ENCODE assay signal across 19 cellular contexts in the genomic region with DNA sequence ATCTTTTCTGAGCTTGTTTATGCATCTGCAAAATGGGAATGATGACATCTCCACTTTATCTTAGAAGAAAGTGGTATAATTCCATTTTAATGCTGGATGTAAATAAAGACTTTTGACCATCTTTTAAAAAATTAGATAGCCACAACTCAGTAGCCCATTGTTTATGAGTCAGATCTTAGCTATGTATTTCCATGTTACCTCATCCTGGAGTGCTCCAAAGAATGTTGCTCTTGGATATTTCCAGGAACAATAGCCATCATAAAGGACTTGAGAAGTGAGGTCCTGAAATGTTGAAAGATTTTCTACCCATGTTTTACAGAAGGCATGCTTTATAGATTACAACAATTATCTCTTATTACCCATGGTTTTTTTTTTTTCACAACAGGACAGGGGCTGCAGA.
DNase-seq lines count a peak whose midpoint lies in the region; ATAC-seq and TF ChIP-seq lines count a peak whose summit lies in the region.
"Had no signal": no experiment of that assay in that cellular context is flagged by ENCODE, and none has a peak within 500 bp of the region (broad histone marks: within the 10 kb centered on the region; RNA-seq: fewer than 3 reads in every experiment).

No MANE protein-coding gene starts in this region.

- no peak overlapping the region for H3K4me3 Mint-ChIP-seq in activated CD8-positive, alpha-beta memory T cell treated with anti-CD3 and anti-CD28 coated beads, Interleukin-2, amount 10 ng/mL, durations not matched to agents 7 days and 5 days
- H3K4me3 Mint-ChIP-seq: stimulated activated naive B cell treated with anti-CD40 and anti-IgM and Interleukin-4, amounts not matched to agents 10 μg/mL and 1 μg/mL and 100 μg/mL, for 72 hours had no signal

- CTCF ChIA-PET in activated CD8-positive, alpha-beta memory T cell treated with anti-CD3 and anti-CD28 coated beads, Interleukin-2, amount 10 ng/mL, durations not matched to agents 7 days and 5 days (lab: Charles Lee), result interaction anchor here (0.9 kb wide), 1 partner anchor 831 kb away, joined by 3 read pairs; no protein-coding TSS in a partner anchor

- DNase-seq in ELR (ENCODE audit: low read depth) (peak; percentile 91), RWPE2 (ENCODE audit: low spot score) (no peak), fibroblast of lung (ENCODE audit: low read depth in 2 of 2) (peak; percentile 59 to 92), pulmonary artery endothelial cell (ENCODE audit: low read depth, low spot score) (peak; percentile 81), SHP77 (lab: John Stamatoyannopoulos, UW) (no peak), NOMO-1 (lab: John Stamatoyannopoulos, UW; ENCODE audit: unreplicated experiment in 2 of 2) (no peak)
- no peak for DNase-seq in activated CD8-positive, alpha-beta memory T cell treated with anti-CD3 and anti-CD28 coated beads, Interleukin-2, amount 10 ng/mL, durations not matched to agents 7 days and 5 days
- DNase-seq: activated CD4-positive, alpha-beta T cell treated with anti-CD3 and anti-CD28 coated beads, Interleukin-2, amount 50 U/mL, for 48 hours; C1 segment of cervical spinal cord; caudate nucleus; NCI-H510A; Peyer's patch; stimulated activated CD4-positive, alpha-beta T cell treated with anti-CD3 and anti-CD28 coated beads, Interleukin-4, amount 100 ng/mL, for 24 hours; stimulated activated naive B cell treated with anti-CD40 and anti-IgM and Interleukin-4, amounts not matched to agents 10 μg/mL and 1 μg/mL and 100 μg/mL, for 72 hours; T1000 had no signal

- no peak overlapping the region for H3K4me3 ChIP-seq in RWPE2 (ENCODE audit: severe bottlenecking)
- H3K4me3 ChIP-seq in fibroblast of lung (replicated peaks in 1 of 4; ENCODE audit: control extremely low read depth in 1 of 4, insufficient read depth in 1 of 4, low read depth in 3 of 4, low read length in 4 of 4), result no peak overlapping the region
- H3K4me3 ChIP-seq: HAP-1, Peyer's patch had no signal

- H3K36me3 ChIP-seq in RWPE2 (ENCODE audit: low read depth) (no peaks in the 10 kb centered on the region), fibroblast of lung (ENCODE audit: control insufficient read depth, insufficient read depth, low read length) (no peaks in the 10 kb centered on the region)
- H3K36me3 ChIP-seq: HAP-1, Peyer's patch had no signal

- peak overlapping the region; percentile 64 for H3K27ac ChIP-seq in RWPE2 (ENCODE audit: poor library complexity, severe bottlenecking)
- H3K27ac ChIP-seq in fibroblast of lung (ENCODE audit: insufficient read depth, low read length), result no peak overlapping the region
- H3K27ac ChIP-seq: Peyer's patch had no signal

- ATAC-seq in RWPE2 (ENCODE audit: low read depth), result peak; percentile 93
- no peak for ATAC-seq in GM21825 (IDR thresholded peaks at IDR 0.05; ENCODE audit: unreplicated experiment)
- no peak for ATAC-seq in activated CD8-positive, alpha-beta memory T cell treated with anti-CD3 and anti-CD28 coated beads, Interleukin-2, amount 10 ng/mL, durations not matched to agents 7 days and 5 days
- ATAC-seq: HepG2; stimulated activated naive B cell treated with anti-CD40 and anti-IgM and Interleukin-4, amounts not matched to agents 10 μg/mL and 1 μg/mL and 100 μg/mL, for 72 hours had no signal

- H3K4me1 ChIP-seq in RWPE2 (ENCODE audit: insufficient read depth, poor library complexity, severe bottlenecking) (peaks cover 13% of the 10 kb centered on the region), fibroblast of lung (ENCODE audit: control insufficient read depth, extremely low read depth, insufficient read depth, low read length) (no peaks in the 10 kb centered on the region)
- H3K4me1 ChIP-seq: HAP-1, Peyer's patch had no signal

- no peak overlapping the region for H3K27ac Mint-ChIP-seq in activated CD8-positive, alpha-beta memory T cell treated with anti-CD3 and anti-CD28 coated beads, Interleukin-2, amount 10 ng/mL, durations not matched to agents 7 days and 5 days
- H3K27ac Mint-ChIP-seq: activated T-helper 2 cell treated with anti-CD3 and anti-CD28 coated beads, Interferon-gamma antibody, Interleukin-2, Interleukin-4, amounts not matched to agents 10 μg/mL and 5 μg/mL and 100 μg/mL, durations not matched to agents 14 hours and 24 hours and 36 hours; stimulated activated naive B cell treated with anti-CD40 and anti-IgM and Interleukin-4, amounts not matched to agents 10 μg/mL and 1 μg/mL and 100 μg/mL, for 72 hours had no signal

- H3K9me3 ChIP-seq in RWPE2 (ENCODE audit: severe bottlenecking) (no peaks in the 10 kb centered on the region), fibroblast of lung (ENCODE audit: control insufficient read depth, insufficient read depth, low read depth, low read length) (no peaks in the 10 kb centered on the region)
- H3K9me3 ChIP-seq: HAP-1, Peyer's patch had no signal

- no peak overlapping the region for H3K4me2 ChIP-seq in fibroblast of lung (ENCODE audit: extremely low read depth, insufficient read depth, low read length)

- no peaks in the 10 kb centered on the region for H3K9me3 Mint-ChIP-seq in activated CD8-positive, alpha-beta memory T cell treated with anti-CD3 and anti-CD28 coated beads, Interleukin-2, amount 10 ng/mL, durations not matched to agents 7 days and 5 days (ENCODE audit: low read depth)
- H3K9me3 Mint-ChIP-seq: activated T-helper 2 cell treated with anti-CD3 and anti-CD28 coated beads, Interferon-gamma antibody, Interleukin-2, Interleukin-4, amounts not matched to agents 10 μg/mL and 5 μg/mL and 100 μg/mL, durations not matched to agents 14 hours and 24 hours and 36 hours; stimulated activated naive B cell treated with anti-CD40 and anti-IgM and Interleukin-4, amounts not matched to agents 10 μg/mL and 1 μg/mL and 100 μg/mL, for 72 hours had no signal

- H3K36me3 Mint-ChIP-seq in activated CD8-positive, alpha-beta memory T cell treated with anti-CD3 and anti-CD28 coated beads, Interleukin-2, amount 10 ng/mL, durations not matched to agents 7 days and 5 days, result no peaks in the 10 kb centered on the region
- H3K36me3 Mint-ChIP-seq: stimulated activated naive B cell treated with anti-CD40 and anti-IgM and Interleukin-4, amounts not matched to agents 10 μg/mL and 1 μg/mL and 100 μg/mL, for 72 hours had no signal

- no peak overlapping the region for H2AFZ ChIP-seq in fibroblast of lung (ENCODE audit: low read length)

- H3K9ac ChIP-seq in fibroblast of lung (ENCODE audit: insufficient read depth, low read length), result no peak overlapping the region

- H3K27me3 ChIP-seq in RWPE2 (ENCODE audit: insufficient read depth, poor library complexity, severe bottlenecking) (no peaks in the 10 kb centered on the region), fibroblast of lung (ENCODE audit: control insufficient read depth, insufficient read depth, low read length) (no peaks in the 10 kb centered on the region)
- H3K27me3 ChIP-seq: Peyer's patch had no signal

- H3K79me2 ChIP-seq in fibroblast of lung (ENCODE audit: control insufficient read depth, insufficient read depth, low read length), result no peaks in the 10 kb centered on the region

- H4K20me1 ChIP-seq in fibroblast of lung (ENCODE audit: control insufficient read depth, extremely low read depth, insufficient read depth, low read length), result no peaks in the 10 kb centered on the region

- TF ChIP-seq CTCF in RWPE2 (IDR thresholded peaks at IDR 0.05; ENCODE audit: poor library complexity, severe bottlenecking), result no peak
- TF ChIP-seq CTCF in fibroblast of lung (conservative IDR thresholded peaks at IDR 0.05 in 1 of 2, IDR thresholded peaks at IDR 0.05 in 1 of 2; ENCODE audit: low read depth in 1 of 2, low read length in 2 of 2), result no peak

- H3K4me1 Mint-ChIP-seq in activated CD8-positive, alpha-beta memory T cell treated with anti-CD3 and anti-CD28 coated beads, Interleukin-2, amount 10 ng/mL, durations not matched to agents 7 days and 5 days, result no peaks in the 10 kb centered on the region

- peaks cover 12% of the 10 kb centered on the region for H3K27me3 Mint-ChIP-seq in activated CD8-positive, alpha-beta memory T cell treated with anti-CD3 and anti-CD28 coated beads, Interleukin-2, amount 10 ng/mL, durations not matched to agents 7 days and 5 days
- H3K27me3 Mint-ChIP-seq: stimulated activated naive B cell treated with anti-CD40 and anti-IgM and Interleukin-4, amounts not matched to agents 10 μg/mL and 1 μg/mL and 100 μg/mL, for 72 hours had no signal

Comparison
In these comparisons a context has a peak if more than half of its experiments do, and no peak if none do; other contexts are left out.
1. DNase-seq: peak in ELR (single experiment), fibroblast of lung (2 of 2) and pulmonary artery endothelial cell (single experiment); none in RWPE2 (single experiment), SHP77 (0 of 2), activated CD8-positive, alpha-beta memory T cell treated with anti-CD3 and anti-CD28 coated beads, Interleukin-2, amount 10 ng/mL, durations not matched to agents 7 days and 5 days (single experiment) and NOMO-1 (0 of 2).